Comparison of ENCODE assay signal across 8 cellular contexts in the genomic region with DNA sequence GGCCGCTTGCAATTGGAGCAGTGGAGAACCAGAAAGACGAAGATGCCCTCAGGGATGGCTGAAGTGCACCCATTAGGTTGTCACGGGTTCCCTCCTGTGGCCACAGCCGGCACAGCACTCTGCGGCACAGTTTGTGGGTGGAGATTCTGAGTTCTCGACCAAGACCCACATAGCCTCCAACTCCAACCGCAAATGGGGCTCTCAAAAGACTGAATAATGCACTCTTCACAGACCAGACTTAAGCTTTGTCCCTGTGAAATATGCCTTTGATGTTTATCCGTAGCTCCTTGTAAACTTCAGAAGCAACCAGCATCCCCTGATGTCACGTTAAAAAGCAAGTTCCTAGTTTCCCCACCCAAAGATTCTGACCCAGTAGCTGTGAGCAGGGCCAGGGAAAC. TPM values are rescaled to one million over a fixed set of nuclear protein-coding genes. Genes with fewer than 3 reads are reported as not detected.
A peak's percentile ranks its signal among the peaks of the same experiment; 100 is the strongest.
DNase-seq lines count a peak whose midpoint lies in the region; ATAC-seq lines count a peak whose summit lies in the region.

No MANE protein-coding gene starts in this region.

- no peaks in the 10 kb centered on the region; the same call in 1 of the 2 replicates for H3K27me3 ChIP-seq in H7 (ENCODE audit: control insufficient read depth, insufficient read depth, low read length)
- peaks cover 14% of the 10 kb centered on the region; the same call in 1 of the 2 replicates for H3K27me3 ChIP-seq in SJCRH30
- no peaks in the 10 kb centered on the region for H3K27me3 ChIP-seq in aorta (ENCODE audit: control insufficient read depth in 1 of 2, insufficient read depth in 2 of 2, low read length in 1 of 2)

- ATAC-seq in Right ventricle myocardium superior (ENCODE audit: poor library complexity) = peak; percentile 97
- ATAC-seq in aorta (ENCODE audit: low FRiP score) = peak; percentile 86

- H3K4me1 ChIP-seq in SJCRH30 (no peaks in the 10 kb centered on the region), aorta (ENCODE audit: control insufficient read depth in 1 of 2, insufficient read depth in 2 of 2, low read length in 2 of 2) (no peaks in the 10 kb centered on the region)

- H3K36me3 ChIP-seq in H7 (replicated peaks; ENCODE audit: control insufficient read depth, insufficient read depth, low read length) = no peaks in the 10 kb centered on the region
- no peaks in the 10 kb centered on the region for H3K36me3 ChIP-seq in SJCRH30
- no peaks in the 10 kb centered on the region for H3K36me3 ChIP-seq in aorta (ENCODE audit: control insufficient read depth in 1 of 2, insufficient read depth in 2 of 2, low read length in 1 of 2)

- intact Hi-C loops in Right ventricle myocardium superior (cut with DNase I) = loop anchor here (10.0 kb wide), 1 partner anchor 162 kb away; no protein-coding TSS in a partner anchor
- intact Hi-C loops in posterior vena cava (cut with DNase I) = loop anchor here in 1 of 2 donors (5.0 kb wide), 1 partner anchor 164 kb away; no protein-coding TSS in a partner anchor
- intact Hi-C loops in aorta (cut with DNase I) = loop anchor here (5.0 to 10.0 kb wide), 3 partner anchors 162 to 242 kb away; a partner anchor contains a TSS

- no peak overlapping the region for H3K27ac ChIP-seq in SJCRH30
- no peak overlapping the region for H3K27ac ChIP-seq in aorta (ENCODE audit: low read depth in 1 of 2, low read length in 2 of 2)

- H3K4me3 ChIP-seq in H7 (ENCODE audit: insufficient read depth, low read depth, low read length) (no peak overlapping the region), SJCRH30 (no peak overlapping the region), aorta (ENCODE audit: low read length in 2 of 2) (no peak overlapping the region)

- DNase-seq in GM04504 (ENCODE audit: low read depth) (peak; percentile 40), H7 (peak; percentile 90), M059J (ENCODE audit: low read depth) (peak; percentile 83), SJCRH30 (peak; percentile 78 to 86), Right ventricle myocardium superior (peak; percentile 90), posterior vena cava (ENCODE audit: low spot score) (peak; percentile 92), aorta (peak; percentile 86 to 94)
- DNase-seq in activated naive CD4-positive, alpha-beta T cell treated with Interleukin-2 at 50 U/mL for 16 hours = peak; percentile 60

- no peaks in the 10 kb centered on the region for H3K9me3 ChIP-seq in SJCRH30 (replicated peaks)
- H3K9me3 ChIP-seq in aorta (ENCODE audit: control insufficient read depth, low read length) = no peaks in the 10 kb centered on the region

- WGBS in aorta, 2 donors = 8 to 11% methylated on average over 9 of the region's 9 CpGs

RNA-seq across cellular contexts. Expression of a gene that starts 0.9 kb away (rescaled TPM):
- not detected in 2 replicates for total RNA-seq in H7 (2014; rRNA removed; shearing (Covaris generic))
- not detected in 2 replicates for total RNA-seq in M059J (2014; rRNA removed; shearing (Covaris generic))
- total RNA-seq in SJCRH30 (2014; rRNA removed; shearing (Covaris generic)) = not detected in 2 replicates
- total RNA-seq in Right ventricle myocardium superior (not detected), posterior vena cava (not detected), aorta (not detected)
- polyA plus RNA-seq in aorta = not detected

RNA-seq across cellular contexts. Expression of a gene that starts 31.1 kb away (rescaled TPM):
- total RNA-seq in H7 (2014; rRNA removed; shearing (Covaris generic)) = 68.5 and 104 TPM in 2 replicates
- 330 and 411 TPM in 2 replicates for total RNA-seq in M059J (2014; rRNA removed; shearing (Covaris generic))
- 67.6 and 70.8 TPM in 2 replicates for total RNA-seq in SJCRH30 (2014; rRNA removed; shearing (Covaris generic))
- total RNA-seq in Right ventricle myocardium superior (971 TPM), posterior vena cava (1,000 to 10,000 TPM; 1,234 to 1,451 TPM), aorta (1,000 to 10,000 TPM in 1 of 2 donors, 100 to 1,000 TPM in 1; 837 to 1,105 TPM)
- 1,000 to 10,000 TPM in 1 of 2 donors, 100 to 1,000 TPM in 1; 584 to 1,561 TPM for polyA plus RNA-seq in aorta

RNA-seq across cellular contexts. Expression of a gene that starts 38.4 kb away (rescaled TPM):
- total RNA-seq in H7 (2014; rRNA removed; shearing (Covaris generic)) = not detected in 2 replicates
- not detected in 2 replicates for total RNA-seq in M059J (2014; rRNA removed; shearing (Covaris generic))
- total RNA-seq in SJCRH30 (2014; rRNA removed; shearing (Covaris generic)) = not detected in 2 replicates
- total RNA-seq in Right ventricle myocardium superior = not detected
- not detected for total RNA-seq in posterior vena cava
- total RNA-seq in aorta = not detected
- polyA plus RNA-seq in aorta = not detected

Comparison
In these comparisons a context has a peak if more than half of its experiments do, and no peak if none do; other contexts are left out.
1. DNase-seq: peak in every context shown above with its lines; median percentile 92 in posterior vena cava; 90 in H7; 90 in Right ventricle myocardium superior; 90 in aorta; 83 in M059J; 82 in SJCRH30; 60 in activated naive CD4-positive, alpha-beta T cell treated with Interleukin-2 at 50 U/mL for 16 hours; 40 in GM04504.